ENCODE assay signal across 23 cellular contexts in genomic region chr17:64039106-64039400, GRCh38. TPM values are rescaled to one million over a fixed set of nuclear protein-coding genes. Genes with fewer than 3 reads are reported as not detected.
"Had no signal": no experiment of that assay in that cellular context is flagged by ENCODE, and none has a peak within 500 bp of the region (broad histone marks: within the 10 kb centered on the region; RNA-seq: fewer than 3 reads in every experiment).

No MANE protein-coding gene starts in this region.

- H3K27me3 ChIP-seq: SJSA1 had no signal

- H3K9me3 ChIP-seq: SJSA1 had no signal

- H3K4me1 ChIP-seq: SJSA1 had no signal

- H3K4me3 ChIP-seq: SJSA1, SK-N-MC had no signal

- DNase-seq: KBM-7, MV-4-11, NCI-H1048, NCI-H1105, NCI-H1417, NCI-H1436 treated with DMSO at 0.1 percent for 48 hours, NCI-H1694, NCI-H187 treated with DMSO at 0.1 percent for 48 hours, NCI-H2029 treated with DMSO at 0.1 percent for 48 hours, NCI-H2227 treated with DMSO at 0.1 percent for 48 hours, NCI-H446, NCI-H510A, NCI-H524 treated with DMSO at 0.1 percent for 48 hours, NCI-H69, NCI-H774, Right ventricle myocardium superior, RPMI8226, SIG-M5 had no signal

- FAIRE-seq: RCC 7860 had no signal

- H3K27ac ChIP-seq: SJSA1, SK-N-MC had no signal

RNA-seq across cellular contexts. Expression of gene ICAM2, which starts 18.6 kb away (rescaled TPM):
- total RNA-seq: MCF 10A had no signal

RNA-seq across cellular contexts. Expression of gene PRR29, which starts 40.9 kb away (rescaled TPM):
- total RNA-seq: LHCN-M2, MCF 10A had no signal
